In genomic region chr21:8212986-8213551, GRCh38 we compare ENCODE assay signal across 8 cellular contexts.
DNase-seq lines count a peak whose midpoint lies in the region; ATAC-seq and TF ChIP-seq lines count a peak whose summit lies in the region.
"Not testable (repeated sequence)": the region's sequence is repeated elsewhere in the genome, so short reads cannot be mapped to it uniquely, and the experiment has no call there.

No MANE protein-coding gene starts in this region.

- H3K27me3 ChIP-seq in thoracic aorta (replicated peaks; ENCODE audit: insufficient read depth) = not testable (repeated sequence)

- H3K4me1 ChIP-seq in thoracic aorta (ENCODE audit: control insufficient read depth in 1 of 2, low read depth in 2 of 2) = not testable (repeated sequence)

- H3K36me3 Mint-ChIP-seq in activated CD4-positive, alpha-beta T cell treated with anti-CD3 and anti-CD28 coated beads for 36 hours (ENCODE audit: low read depth); effector memory CD8-positive, alpha-beta T cell (ENCODE audit: insufficient read depth); naive B cell: not testable (repeated sequence)

- not testable (repeated sequence) for H3K27me3 Mint-ChIP-seq in activated CD4-positive, alpha-beta T cell treated with anti-CD3 and anti-CD28 coated beads for 36 hours; effector memory CD8-positive, alpha-beta T cell; naive B cell

- not testable (repeated sequence) for H3K4me1 Mint-ChIP-seq in activated CD4-positive, alpha-beta T cell treated with anti-CD3 and anti-CD28 coated beads for 36 hours; effector memory CD8-positive, alpha-beta T cell (ENCODE audit: low read depth in 2 of 2); naive B cell

- TF ChIP-seq CTCF in thoracic aorta (IDR thresholded peaks at IDR 0.05) = not testable (repeated sequence)

- not testable (repeated sequence) for H3K36me3 ChIP-seq in thoracic aorta

- intact Hi-C loops in activated CD4-positive, alpha-beta T cell treated with anti-CD3 and anti-CD28 coated beads for 36 hours (cut with DNase I, micrococcal nuclease) = not testable (repeated sequence)

- CTCF ChIA-PET in activated CD4-positive, alpha-beta T cell treated with anti-CD3 and anti-CD28 coated beads for 36 hours (lab: Charles Lee) = not testable (repeated sequence)

- H3K9me3 ChIP-seq in thoracic aorta = not testable (repeated sequence)

- POLR2A ChIA-PET in activated CD4-positive, alpha-beta T cell treated with anti-CD3 and anti-CD28 coated beads for 36 hours (lab: Charles Lee) = not testable (repeated sequence)

- H3K4me3 ChIP-seq in thoracic aorta = not testable (repeated sequence)

- H3K27ac ChIP-seq in thoracic aorta = not testable (repeated sequence)

- not testable (repeated sequence) for H3K27ac Mint-ChIP-seq in activated CD4-positive, alpha-beta T cell treated with anti-CD3 and anti-CD28 coated beads for 36 hours; effector memory CD8-positive, alpha-beta T cell; naive B cell

- not testable (repeated sequence) for H3K9me3 Mint-ChIP-seq in activated CD4-positive, alpha-beta T cell treated with anti-CD3 and anti-CD28 coated beads for 36 hours (ENCODE audit: low read depth); effector memory CD8-positive, alpha-beta T cell; naive B cell

- peak; percentile 14 for DNase-seq in activated CD4-positive, alpha-beta T cell treated with anti-CD3 and anti-CD28 coated beads for 36 hours
- DNase-seq in activated T-helper 9 cell treated with anti-CD3 and anti-CD28 coated beads, Interleukin-2, amount 50 U/mL, for 16 hours (ENCODE audit: low read depth) = peak; percentile 0
- DNase-seq in effector memory CD8-positive, alpha-beta T cell = peak; percentile 5 to 69 (median 63)
- DNase-seq in naive B cell (peak; percentile 57), thoracic aorta (ENCODE audit: low spot score) (peak; percentile 45)
- DNase-seq in stimulated activated CD4-positive, alpha-beta T cell treated with anti-CD3 and anti-CD28 coated beads, Interleukin-2, amount 100 ng/mL, for 24 hours = peak; percentile 92 to 93

- ATAC-seq in GM18907 (IDR thresholded peaks at IDR 0.05; ENCODE audit: unreplicated experiment) (peak; percentile 73), HG03045 (IDR thresholded peaks at IDR 0.05; ENCODE audit: unreplicated experiment) (peak; percentile 74)
- ATAC-seq in activated CD4-positive, alpha-beta T cell treated with anti-CD3 and anti-CD28 coated beads for 36 hours; effector memory CD8-positive, alpha-beta T cell (replicated peaks); naive B cell (ENCODE audit: low read depth in 2 of 2); thoracic aorta (ENCODE audit: insufficient number of reproducible peaks, low FRiP score, low read depth): not testable (repeated sequence)

- H3K4me3 Mint-ChIP-seq in activated CD4-positive, alpha-beta T cell treated with anti-CD3 and anti-CD28 coated beads for 36 hours; effector memory CD8-positive, alpha-beta T cell; naive B cell: not testable (repeated sequence)

Comparison
In these comparisons a context has a peak if more than half of its experiments do, and no peak if none do; other contexts are left out.
1. DNase-seq: peak in every context shown above with its lines; median percentile 92 in stimulated activated CD4-positive, alpha-beta T cell treated with anti-CD3 and anti-CD28 coated beads, Interleukin-2, amount 100 ng/mL, for 24 hours; 63 in effector memory CD8-positive, alpha-beta T cell; 57 in naive B cell; 45 in thoracic aorta; 14 in activated CD4-positive, alpha-beta T cell treated with anti-CD3 and anti-CD28 coated beads for 36 hours; 0 in activated T-helper 9 cell treated with anti-CD3 and anti-CD28 coated beads, Interleukin-2, amount 50 U/mL, for 16 hours.